11 cellular contexts compared by ENCODE assay signal in genomic region chr16:35011-35775, GRCh38. TPM values are rescaled to one million over a fixed set of nuclear protein-coding genes. Genes with fewer than 3 reads are reported as not detected.
DNase-seq lines count a peak whose midpoint lies in the region; ATAC-seq, FAIRE-seq and TF ChIP-seq lines count a peak whose summit lies in the region.
"Had no signal": no experiment of that assay in that cellular context is flagged by ENCODE, and none has a peak within 500 bp of the region (broad histone marks: within the 10 kb centered on the region; RNA-seq: fewer than 3 reads in every experiment).

No MANE protein-coding gene starts in this region.

- peak overlapping the region; percentile 36; the same call in 1 of the 2 replicates for H3K4me2 ChIP-seq in HepG2 (ENCODE audit: low read depth, low read length)

- no TSS peak for BruUV-seq in HepG2 (replicated peaks; lab: Mats Ljungman, UMichigan)

- CTCF ChIA-PET in HepG2 (lab: Yijun Ruan, JAX; ENCODE audit: low intra/inter-chr PET ratio, low total read pairs) = no interaction called here

- WGBS in HepG2 (ENCODE audit: low lambda C conversion rate) = 65% methylated on average over 8 of the region's 20 CpGs

- H3K9me3 ChIP-seq in HepG2 (ENCODE audit: low read length) = no peaks in the 10 kb centered on the region

- H3K4me1 ChIP-seq in HepG2 (ENCODE audit: insufficient read depth, low read length) = peaks cover 13% of the 10 kb centered on the region

- in situ Hi-C loops in HepG2 (cut with HindIII; ENCODE audit: extremely low pct_ligation_motif_present, low pct_unique_long_range_greater_than_20kb) (no loop called here), GM13977 (cut with MboI; ENCODE audit: low pct_unique_long_range_greater_than_20kb, low sequenced_read_pairs, unreplicated experiment) (no loop called here)

- no peak overlapping the region for H3K9ac ChIP-seq in HepG2 (ENCODE audit: insufficient read depth, low read depth, low read length)

- no peak overlapping the region for H3K4me3 ChIP-seq in HepG2 (replicated peaks in 1 of 3; ENCODE audit: insufficient read depth in 1 of 3, low read depth in 2 of 3, low read length in 3 of 3)

- no peak for FAIRE-seq in HepG2 (lab: Jason Lieb, UNC)

- no peaks in the 10 kb centered on the region for H3K79me2 ChIP-seq in HepG2 (ENCODE audit: insufficient read depth, low read length)

- H3K27ac ChIP-seq in HepG2 (ENCODE audit: extremely low read length, insufficient read depth, low read length) = no peak overlapping the region

- POLR2A ChIA-PET in HepG2 (lab: Yijun Ruan, JAX) = no interaction called here

- no peak for TF ChIP-seq CTCF in HepG2 (CRISPR knock-in tag; IDR thresholded peaks at IDR 0.05)
- no peak for TF ChIP-seq CTCF in GM13977 (IDR thresholded peaks at IDR 0.05; ENCODE audit: extremely low read depth, insufficient read depth, missing control alignments)

- no peaks in the 10 kb centered on the region for H4K20me1 ChIP-seq in HepG2 (ENCODE audit: insufficient read depth, low read length)

- H2AFZ ChIP-seq in HepG2 (ENCODE audit: low read length) = no peak overlapping the region

- TF ChIP-seq RAD21 in HepG2 (CRISPR knock-in tag; IDR thresholded peaks at IDR 0.05) = no peak

- no peaks in the 10 kb centered on the region for H3K27me3 ChIP-seq in HepG2 (ENCODE audit: control insufficient read depth in 1 of 2, insufficient read depth in 2 of 2, low read length in 2 of 2)

- DNase-seq in AML-193 (lab: John Stamatoyannopoulos, UW) (peak; percentile 81 to 84), SIG-M5 (lab: John Stamatoyannopoulos, UW) (peak; percentile 30), HepG2 (ENCODE audit: low spot score) (no peak), GM13977 (ENCODE audit: low spot score) (no peak), inferior parietal cortex (ENCODE audit: extremely low spot score) (no peak), NCI-H1694 (lab: John Stamatoyannopoulos, UW) (no peak), NCI-H1436 treated with DMSO at 0.1 percent for 48 hours (lab: John Stamatoyannopoulos, UW) (no peak)
- DNase-seq: activated CD4-positive, alpha-beta T cell treated with anti-CD3 and anti-CD28 coated beads for 36 hours; effector memory CD4-positive, alpha-beta T cell; NCI-H1417 treated with DMSO at 0.1 percent for 48 hours had no signal

- H3K36me3 ChIP-seq in HepG2 (replicated peaks in 1 of 2; ENCODE audit: control insufficient read depth in 1 of 2, insufficient read depth in 2 of 2, low read length in 2 of 2) = no peaks in the 10 kb centered on the region

- peak; percentile 58 for ATAC-seq in GM18868 (IDR thresholded peaks at IDR 0.05; ENCODE audit: unreplicated experiment)
- peak; percentile 66 for ATAC-seq in HepG2
- ATAC-seq: activated CD4-positive, alpha-beta T cell treated with anti-CD3 and anti-CD28 coated beads for 36 hours had no signal

- no peak for TF ChIP-seq POLR2A in HepG2 (IDR thresholded peaks at IDR 0.05; ENCODE audit: insufficient read depth in 1 of 2, low read depth in 2 of 2, low read length in 2 of 2)

- TF ChIP-seq EP300 in HepG2 (IDR thresholded peaks at IDR 0.05; ENCODE audit: low read depth in 2 of 2, low read length in 2 of 2) (no peak), HepG2 (CRISPR knock-in tag; IDR thresholded peaks at IDR 0.05; ENCODE audit: borderline replicate concordance) (no peak)

- intact Hi-C loops in HepG2 (cut with micrococcal nuclease; ENCODE audit: unreplicated experiment) = no loop called here

RNA-seq across cellular contexts. Expression of gene POLR3K, which starts 18.2 kb away (rescaled TPM):
- 18.8 and 22.4 TPM in 2 replicates for total RNA-seq in HepG2 (2016; rRNA removed; fragmentation: Illumina TruSeq; extraction: Trizol)
- total RNA-seq in HepG2 (2016; cell fraction: cytosol; rRNA removed; fragmentation: Illumina TruSeq; extraction: Trizol; ENCODE audit: low read depth) = 10.0 and 10.3 TPM in 2 replicates
- 19.8 and 23.7 TPM in 2 replicates for total RNA-seq in HepG2 (2016; cell fraction: insoluble cytoplasmic fraction; rRNA removed; fragmentation: Illumina TruSeq; extraction: Trizol)
- 11.2 and 12.8 TPM in 2 replicates for total RNA-seq in HepG2 (2016; cell fraction: membrane; rRNA removed; fragmentation: Illumina TruSeq; extraction: Trizol)
- 8.8 and 11.3 TPM in 2 replicates for total RNA-seq in HepG2 (2016; cell fraction: nucleus; rRNA removed; fragmentation: Illumina TruSeq; extraction: Trizol)
- polyA plus RNA-seq in HepG2 (2011; rRNA removed) = 14.8 TPM in 2 replicates
- polyA plus RNA-seq in HepG2 (2011; cell fraction: cytosol; rRNA removed) = 22.5 and 26.6 TPM in 2 replicates
- polyA plus RNA-seq in HepG2 (2011; cell fraction: nucleus; rRNA removed) = 10.5 and 11.1 TPM in 2 replicates
- polyA plus RNA-seq in HepG2 (2012) = 14.3 and 17.5 TPM in 2 replicates
- polyA plus RNA-seq in HepG2 (2016; cell fraction: cytosol; fragmentation: Illumina TruSeq; extraction: Trizol; ENCODE audit: low read depth) = 9.1 and 9.8 TPM in 2 replicates
- 34.2 and 38.7 TPM in 2 replicates for polyA plus RNA-seq in HepG2 (2016; cell fraction: insoluble cytoplasmic fraction; fragmentation: Illumina TruSeq; extraction: Trizol; ENCODE audit: low read depth)
- 11.8 and 11.9 TPM in 2 replicates for polyA plus RNA-seq in HepG2 (2016; cell fraction: membrane; fragmentation: Illumina TruSeq; extraction: Trizol; ENCODE audit: low read depth)
- polyA plus RNA-seq in HepG2 (2016; cell fraction: nucleus; fragmentation: Illumina TruSeq; extraction: Trizol; ENCODE audit: insufficient read depth, low read depth) = 18.2 and 22.9 TPM in 2 replicates
- 15.9 and 48.0 TPM in 2 replicates for polyA minus RNA-seq in HepG2 (2011; rRNA and poly(A)+ RNA removed; ENCODE audit: low replicate concordance)
- 5.5 and 7.7 TPM in 2 replicates for polyA minus RNA-seq in HepG2 (2011; cell fraction: cytosol; rRNA and poly(A)+ RNA removed)
- 8.8 and 10.9 TPM in 2 replicates for polyA minus RNA-seq in HepG2 (2011; cell fraction: nucleus; rRNA and poly(A)+ RNA removed)

RNA-seq across cellular contexts. Expression of gene SNRNP25, which starts 18.4 kb away (rescaled TPM):
- total RNA-seq in HepG2 (2016; rRNA removed; fragmentation: Illumina TruSeq; extraction: Trizol) = 97.4 and 103 TPM in 2 replicates
- total RNA-seq in HepG2 (2016; cell fraction: cytosol; rRNA removed; fragmentation: Illumina TruSeq; extraction: Trizol; ENCODE audit: low read depth) = 131 and 159 TPM in 2 replicates
- total RNA-seq in HepG2 (2016; cell fraction: insoluble cytoplasmic fraction; rRNA removed; fragmentation: Illumina TruSeq; extraction: Trizol) = 98.3 and 99.2 TPM in 2 replicates
- 209 and 211 TPM in 2 replicates for total RNA-seq in HepG2 (2016; cell fraction: membrane; rRNA removed; fragmentation: Illumina TruSeq; extraction: Trizol)
- 35.7 and 35.9 TPM in 2 replicates for total RNA-seq in HepG2 (2016; cell fraction: nucleus; rRNA removed; fragmentation: Illumina TruSeq; extraction: Trizol)
- polyA plus RNA-seq in HepG2 (2011; rRNA removed) = 26.5 and 34.1 TPM in 2 replicates
- 30.0 and 42.1 TPM in 2 replicates for polyA plus RNA-seq in HepG2 (2011; cell fraction: cytosol; rRNA removed)
- 14.5 and 15.2 TPM in 2 replicates for polyA plus RNA-seq in HepG2 (2011; cell fraction: nucleus; rRNA removed)
- polyA plus RNA-seq in HepG2 (2012) = 20.6 and 26.4 TPM in 2 replicates
- polyA plus RNA-seq in HepG2 (2016; cell fraction: cytosol; fragmentation: Illumina TruSeq; extraction: Trizol; ENCODE audit: low read depth) = 174 and 209 TPM in 2 replicates
- 104 and 113 TPM in 2 replicates for polyA plus RNA-seq in HepG2 (2016; cell fraction: insoluble cytoplasmic fraction; fragmentation: Illumina TruSeq; extraction: Trizol; ENCODE audit: low read depth)
- polyA plus RNA-seq in HepG2 (2016; cell fraction: membrane; fragmentation: Illumina TruSeq; extraction: Trizol; ENCODE audit: low read depth) = 222 and 223 TPM in 2 replicates
- 66.9 and 75.9 TPM in 2 replicates for polyA plus RNA-seq in HepG2 (2016; cell fraction: nucleus; fragmentation: Illumina TruSeq; extraction: Trizol; ENCODE audit: insufficient read depth, low read depth)
- 12.7 and 34.1 TPM in 2 replicates for polyA minus RNA-seq in HepG2 (2011; rRNA and poly(A)+ RNA removed; ENCODE audit: low replicate concordance)
- 4.7 and 7.8 TPM in 2 replicates for polyA minus RNA-seq in HepG2 (2011; cell fraction: cytosol; rRNA and poly(A)+ RNA removed)
- 7.2 and 9.5 TPM in 2 replicates for polyA minus RNA-seq in HepG2 (2011; cell fraction: nucleus; rRNA and poly(A)+ RNA removed)

RNA-seq across cellular contexts. Expression of gene RHBDF1, which starts 37.2 kb away (rescaled TPM):
- 1.8 and 5.4 TPM in 2 replicates for total RNA-seq in HepG2 (2016; rRNA removed; fragmentation: Illumina TruSeq; extraction: Trizol)
- 0.81 and 1.8 TPM in 2 replicates for total RNA-seq in HepG2 (2016; cell fraction: cytosol; rRNA removed; fragmentation: Illumina TruSeq; extraction: Trizol; ENCODE audit: low read depth)
- total RNA-seq in HepG2 (2016; cell fraction: insoluble cytoplasmic fraction; rRNA removed; fragmentation: Illumina TruSeq; extraction: Trizol) = 1.4 and 5.9 TPM in 2 replicates
- total RNA-seq in HepG2 (2016; cell fraction: membrane; rRNA removed; fragmentation: Illumina TruSeq; extraction: Trizol) = 0.96 and 1.5 TPM in 2 replicates
- total RNA-seq in HepG2 (2016; cell fraction: nucleus; rRNA removed; fragmentation: Illumina TruSeq; extraction: Trizol) = 6.4 and 8.4 TPM in 2 replicates
- 26.9 and 28.1 TPM in 2 replicates for polyA plus RNA-seq in HepG2 (2011; rRNA removed)
- 8.5 and 9.9 TPM in 2 replicates for polyA plus RNA-seq in HepG2 (2011; cell fraction: cytosol; rRNA removed)
- polyA plus RNA-seq in HepG2 (2011; cell fraction: nucleus; rRNA removed) = 199 and 238 TPM in 2 replicates
- 4.3 and 9.2 TPM in 2 replicates for polyA plus RNA-seq in HepG2 (2012)
- 0.72 and 0.88 TPM in 2 replicates for polyA plus RNA-seq in HepG2 (2016; cell fraction: cytosol; fragmentation: Illumina TruSeq; extraction: Trizol; ENCODE audit: low read depth)
- polyA plus RNA-seq in HepG2 (2016; cell fraction: insoluble cytoplasmic fraction; fragmentation: Illumina TruSeq; extraction: Trizol; ENCODE audit: low read depth) = 1.7 and 2.1 TPM in 2 replicates
- polyA plus RNA-seq in HepG2 (2016; cell fraction: membrane; fragmentation: Illumina TruSeq; extraction: Trizol; ENCODE audit: low read depth) = 1.1 and 1.3 TPM in 2 replicates
- 26.0 and 29.9 TPM in 2 replicates for polyA plus RNA-seq in HepG2 (2016; cell fraction: nucleus; fragmentation: Illumina TruSeq; extraction: Trizol; ENCODE audit: insufficient read depth, low read depth)
- polyA minus RNA-seq in HepG2 (2011; rRNA and poly(A)+ RNA removed; ENCODE audit: low replicate concordance) = 10.2 and 17.2 TPM in 2 replicates
- polyA minus RNA-seq in HepG2 (2011; cell fraction: cytosol; rRNA and poly(A)+ RNA removed) = 4.0 and 4.5 TPM in 2 replicates
- polyA minus RNA-seq in HepG2 (2011; cell fraction: nucleus; rRNA and poly(A)+ RNA removed) = 18.3 and 18.5 TPM in 2 replicates

RNA-seq across cellular contexts. Expression of gene MPG, which starts 42.8 kb away (rescaled TPM):
- 56.4 and 62.5 TPM in 2 replicates for total RNA-seq in HepG2 (2016; rRNA removed; fragmentation: Illumina TruSeq; extraction: Trizol)
- total RNA-seq in HepG2 (2016; cell fraction: cytosol; rRNA removed; fragmentation: Illumina TruSeq; extraction: Trizol; ENCODE audit: low read depth) = 46.3 and 53.1 TPM in 2 replicates
- total RNA-seq in HepG2 (2016; cell fraction: insoluble cytoplasmic fraction; rRNA removed; fragmentation: Illumina TruSeq; extraction: Trizol) = 55.9 and 64.7 TPM in 2 replicates
- 57.4 and 76.0 TPM in 2 replicates for total RNA-seq in HepG2 (2016; cell fraction: membrane; rRNA removed; fragmentation: Illumina TruSeq; extraction: Trizol)
- 33.2 and 35.5 TPM in 2 replicates for total RNA-seq in HepG2 (2016; cell fraction: nucleus; rRNA removed; fragmentation: Illumina TruSeq; extraction: Trizol)
- polyA plus RNA-seq in HepG2 (2011; rRNA removed) = 59.1 and 74.2 TPM in 2 replicates
- polyA plus RNA-seq in HepG2 (2011; cell fraction: cytosol; rRNA removed) = 62.1 and 108 TPM in 2 replicates
- polyA plus RNA-seq in HepG2 (2011; cell fraction: nucleus; rRNA removed) = 58.8 and 62.5 TPM in 2 replicates
- polyA plus RNA-seq in HepG2 (2012) = 30.3 and 43.2 TPM in 2 replicates
- polyA plus RNA-seq in HepG2 (2016; cell fraction: cytosol; fragmentation: Illumina TruSeq; extraction: Trizol; ENCODE audit: low read depth) = 53.6 and 59.3 TPM in 2 replicates
- 53.6 and 58.3 TPM in 2 replicates for polyA plus RNA-seq in HepG2 (2016; cell fraction: insoluble cytoplasmic fraction; fragmentation: Illumina TruSeq; extraction: Trizol; ENCODE audit: low read depth)
- polyA plus RNA-seq in HepG2 (2016; cell fraction: membrane; fragmentation: Illumina TruSeq; extraction: Trizol; ENCODE audit: low read depth) = 56.7 and 61.4 TPM in 2 replicates
- 53.3 and 60.6 TPM in 2 replicates for polyA plus RNA-seq in HepG2 (2016; cell fraction: nucleus; fragmentation: Illumina TruSeq; extraction: Trizol; ENCODE audit: insufficient read depth, low read depth)
- 22.4 and 34.8 TPM in 2 replicates for polyA minus RNA-seq in HepG2 (2011; rRNA and poly(A)+ RNA removed; ENCODE audit: low replicate concordance)
- polyA minus RNA-seq in HepG2 (2011; cell fraction: cytosol; rRNA and poly(A)+ RNA removed) = 27.0 and 35.2 TPM in 2 replicates
- polyA minus RNA-seq in HepG2 (2011; cell fraction: nucleus; rRNA and poly(A)+ RNA removed) = 5.8 and 10.3 TPM in 2 replicates

Comparison
In these comparisons a context has a peak if more than half of its experiments do, and no peak if none do; other contexts are left out.
1. DNase-seq: peak in AML-193 (2 of 2) and SIG-M5 (single experiment); none in HepG2 (single experiment), GM13977 (single experiment), inferior parietal cortex (single experiment), NCI-H1694 (single experiment) and NCI-H1436 treated with DMSO at 0.1 percent for 48 hours (single experiment).